1 cellular context compared by ENCODE assay signal in the genomic region with DNA sequence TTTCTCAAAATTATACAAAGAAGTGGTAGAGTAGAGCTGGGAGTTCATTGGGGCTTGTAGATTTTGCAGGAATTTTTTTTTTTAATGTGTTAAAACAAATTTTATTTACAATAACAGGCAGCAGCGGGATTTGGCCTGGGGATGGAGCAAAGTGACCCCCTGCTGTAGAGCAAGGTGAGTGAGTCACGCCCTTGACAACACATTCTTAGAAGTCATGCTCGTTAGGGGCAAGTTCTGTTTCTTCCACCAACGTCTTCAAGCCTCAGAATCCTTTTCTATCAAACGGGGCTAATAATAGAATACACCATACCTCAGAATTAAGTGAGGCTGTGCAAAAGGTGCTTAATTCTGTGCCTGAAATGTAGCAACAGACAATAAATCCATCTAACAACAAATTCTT.
TF ChIP-seq lines count a peak whose summit lies in the region.

No MANE protein-coding gene starts in this region.

TF ChIP-seq in HepG2, 621 proteins besides CTCF, POLR2A, EP300 and RAD21 (continued from another document):
- TF ChIP-seq, protein P1, sequence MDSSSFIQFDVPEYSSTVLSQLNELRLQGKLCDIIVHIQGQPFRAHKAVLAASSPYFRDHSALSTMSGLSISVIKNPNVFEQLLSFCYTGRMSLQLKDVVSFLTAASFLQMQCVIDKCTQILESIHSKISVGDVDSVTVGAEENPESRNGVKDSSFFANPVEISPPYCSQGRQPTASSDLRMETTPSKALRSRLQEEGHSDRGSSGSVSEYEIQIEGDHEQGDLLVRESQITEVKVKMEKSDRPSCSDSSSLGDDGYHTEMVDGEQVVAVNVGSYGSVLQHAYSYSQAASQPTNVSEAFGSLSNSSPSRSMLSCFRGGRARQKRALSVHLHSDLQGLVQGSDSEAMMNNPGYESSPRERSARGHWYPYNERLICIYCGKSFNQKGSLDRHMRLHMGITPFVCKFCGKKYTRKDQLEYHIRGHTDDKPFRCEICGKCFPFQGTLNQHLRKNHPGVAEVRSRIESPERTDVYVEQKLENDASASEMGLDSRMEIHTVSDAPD (CRISPR knock-in tag; IDR thresholded peaks at IDR 0.05) = no peak
- TF ChIP-seq, protein P2, sequence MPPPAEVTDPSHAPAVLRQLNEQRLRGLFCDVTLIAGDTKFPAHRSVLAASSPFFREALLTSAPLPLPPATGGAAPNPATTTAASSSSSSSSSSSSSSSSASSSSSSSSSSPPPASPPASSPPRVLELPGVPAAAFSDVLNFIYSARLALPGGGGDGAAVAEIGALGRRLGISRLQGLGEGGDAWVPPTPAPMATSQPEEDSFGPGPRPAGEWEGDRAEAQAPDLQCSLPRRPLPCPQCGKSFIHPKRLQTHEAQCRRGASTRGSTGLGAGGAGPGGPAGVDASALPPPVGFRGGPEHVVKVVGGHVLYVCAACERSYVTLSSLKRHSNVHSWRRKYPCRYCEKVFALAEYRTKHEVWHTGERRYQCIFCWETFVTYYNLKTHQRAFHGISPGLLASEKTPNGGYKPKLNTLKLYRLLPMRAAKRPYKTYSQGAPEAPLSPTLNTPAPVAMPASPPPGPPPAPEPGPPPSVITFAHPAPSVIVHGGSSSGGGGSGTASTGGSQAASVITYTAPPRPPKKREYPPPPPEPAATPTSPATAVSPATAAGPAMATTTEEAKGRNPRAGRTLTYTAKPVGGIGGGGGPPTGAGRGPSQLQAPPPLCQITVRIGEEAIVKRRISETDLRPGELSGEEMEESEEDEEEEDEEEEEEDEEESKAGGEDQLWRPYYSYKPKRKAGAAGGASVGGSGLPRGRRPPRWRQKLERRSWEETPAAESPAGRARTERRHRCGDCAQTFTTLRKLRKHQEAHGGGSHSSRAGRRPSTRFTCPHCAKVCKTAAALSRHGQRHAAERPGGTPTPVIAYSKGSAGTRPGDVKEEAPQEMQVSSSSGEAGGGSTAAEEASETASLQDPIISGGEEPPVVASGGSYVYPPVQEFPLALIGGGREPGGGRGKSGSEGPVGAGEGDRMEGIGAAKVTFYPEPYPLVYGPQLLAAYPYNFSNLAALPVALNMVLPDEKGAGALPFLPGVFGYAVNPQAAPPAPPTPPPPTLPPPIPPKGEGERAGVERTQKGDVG (CRISPR knock-in tag; IDR thresholded peaks at IDR 0.05; ENCODE audit: borderline replicate concordance) = no peak
- TF ChIP-seq, protein P3, sequence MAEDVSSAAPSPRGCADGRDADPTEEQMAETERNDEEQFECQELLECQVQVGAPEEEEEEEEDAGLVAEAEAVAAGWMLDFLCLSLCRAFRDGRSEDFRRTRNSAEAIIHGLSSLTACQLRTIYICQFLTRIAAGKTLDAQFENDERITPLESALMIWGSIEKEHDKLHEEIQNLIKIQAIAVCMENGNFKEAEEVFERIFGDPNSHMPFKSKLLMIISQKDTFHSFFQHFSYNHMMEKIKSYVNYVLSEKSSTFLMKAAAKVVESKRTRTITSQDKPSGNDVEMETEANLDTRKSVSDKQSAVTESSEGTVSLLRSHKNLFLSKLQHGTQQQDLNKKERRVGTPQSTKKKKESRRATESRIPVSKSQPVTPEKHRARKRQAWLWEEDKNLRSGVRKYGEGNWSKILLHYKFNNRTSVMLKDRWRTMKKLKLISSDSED (CRISPR knock-in tag; IDR thresholded peaks at IDR 0.05) = no peak
- TF ChIP-seq ZNF17 (CRISPR knock-in tag; IDR thresholded peaks at IDR 0.05) = no peak
- TF ChIP-seq, protein P4, sequence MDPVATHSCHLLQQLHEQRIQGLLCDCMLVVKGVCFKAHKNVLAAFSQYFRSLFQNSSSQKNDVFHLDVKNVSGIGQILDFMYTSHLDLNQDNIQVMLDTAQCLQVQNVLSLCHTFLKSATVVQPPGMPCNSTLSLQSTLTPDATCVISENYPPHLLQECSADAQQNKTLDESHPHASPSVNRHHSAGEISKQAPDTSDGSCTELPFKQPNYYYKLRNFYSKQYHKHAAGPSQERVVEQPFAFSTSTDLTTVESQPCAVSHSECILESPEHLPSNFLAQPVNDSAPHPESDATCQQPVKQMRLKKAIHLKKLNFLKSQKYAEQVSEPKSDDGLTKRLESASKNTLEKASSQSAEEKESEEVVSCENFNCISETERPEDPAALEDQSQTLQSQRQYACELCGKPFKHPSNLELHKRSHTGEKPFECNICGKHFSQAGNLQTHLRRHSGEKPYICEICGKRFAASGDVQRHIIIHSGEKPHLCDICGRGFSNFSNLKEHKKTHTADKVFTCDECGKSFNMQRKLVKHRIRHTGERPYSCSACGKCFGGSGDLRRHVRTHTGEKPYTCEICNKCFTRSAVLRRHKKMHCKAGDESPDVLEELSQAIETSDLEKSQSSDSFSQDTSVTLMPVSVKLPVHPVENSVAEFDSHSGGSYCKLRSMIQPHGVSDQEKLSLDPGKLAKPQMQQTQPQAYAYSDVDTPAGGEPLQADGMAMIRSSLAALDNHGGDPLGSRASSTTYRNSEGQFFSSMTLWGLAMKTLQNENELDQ (CRISPR knock-in tag; IDR thresholded peaks at IDR 0.05; ENCODE audit: borderline replicate concordance) = no peak
